ENCODE assay signal across 1 cellular context in genomic region chr2:20675701-20676352, GRCh38.
TF ChIP-seq lines count a peak whose summit lies in the region.

No MANE protein-coding gene starts in this region.

TF ChIP-seq in GM23338, 12 proteins besides CTCF, POLR2A, EP300 and RAD21 (continued from another document):
- no peak for TF ChIP-seq ZNF462 (CRISPR knock-in tag; IDR thresholded peaks at IDR 0.05)
- TF ChIP-seq REST (IDR thresholded peaks at IDR 0.05; ENCODE audit: unreplicated experiment), result no peak
- TF ChIP-seq CREB1 (CRISPR knock-in tag; IDR thresholded peaks at IDR 0.05; ENCODE audit: low read depth), result no peak
- TF ChIP-seq NANOG (IDR thresholded peaks at IDR 0.05; ENCODE audit: borderline replicate concordance), result no peak
